In genomic region chr4:92450694-92451093, GRCh38 we compare ENCODE assay signal across 1 cellular context.
TF ChIP-seq lines count a peak whose summit lies in the region.

No MANE protein-coding gene starts in this region.

TF ChIP-seq in HCT116, 20 proteins besides CTCF, POLR2A, EP300 and RAD21 (continued from another document):
- TF ChIP-seq POLR2AphosphoS5 (IDR thresholded peaks at IDR 0.05; ENCODE audit: low read depth, low read length) (no peak), ZNF274 (IDR thresholded peaks at IDR 0.05; ENCODE audit: low read depth, low read length) (no peak), CBX3 (IDR thresholded peaks at IDR 0.05; ENCODE audit: low read depth) (no peak), YY1 (IDR thresholded peaks at IDR 0.05; ENCODE audit: extremely low read depth, insufficient replicate concordance, low read depth, low read length) (no peak), EGR1 (IDR thresholded peaks at IDR 0.05; ENCODE audit: low read depth) (no peak), SIN3A (IDR thresholded peaks at IDR 0.05; ENCODE audit: low read depth) (no peak), JUND (IDR thresholded peaks at IDR 0.05) (no peak), ATF3 (IDR thresholded peaks at IDR 0.05) (no peak), EZH2 (IDR thresholded peaks at IDR 0.05) (no peak), MAX (IDR thresholded peaks at IDR 0.05) (no peak), ELF1 (IDR thresholded peaks at IDR 0.05; ENCODE audit: borderline replicate concordance, low read depth) (no peak), ZBTB33 (IDR thresholded peaks at IDR 0.05; ENCODE audit: extremely low read depth, insufficient replicate concordance, low read length) (no peak)
